Comparison of ENCODE assay signal across 25 cellular contexts in genomic region chr18:56662902-56663301, GRCh38.
"Had no signal": no experiment of that assay in that cellular context is flagged by ENCODE, and none has a peak within 500 bp of the region (broad histone marks: within the 10 kb centered on the region; RNA-seq: fewer than 3 reads in every experiment).

No MANE protein-coding gene starts in this region.

- H3K4me1 ChIP-seq: breast epithelium, left lung, prostate gland, upper lobe of right lung had no signal

- H3K27ac Mint-ChIP-seq: activated B cell treated with CpG ODN at 0.5 μM for 24 hours; activated CD8-positive, alpha-beta T cell treated with anti-CD3 and anti-CD28 coated beads for 36 hours; activated naive CD4-positive, alpha-beta T cell treated with anti-CD3 and anti-CD28 coated beads, Interleukin-2, amount 50 U/mL, for 72 hours; activated T-helper 17 cell treated with anti-CD3 and anti-CD28 coated beads, Interleukin-2, amount 50 U/mL, for 72 hours; immature natural killer cell; stimulated activated effector memory CD8-positive, alpha-beta T cell treated with anti-CD3 and anti-CD28 coated beads, Interleukin-12 subunit alpha, Interleukin-12 subunit beta, amount 100 ng/mL, for 72 hours; stimulated activated naive CD8-positive, alpha-beta T cell treated with anti-CD3 and anti-CD28 coated beads, Interleukin-15, Interleukin-2, amounts not matched to agents 100 ng/mL and 50 ng/mL, for 24 hours had no signal

- H3K4me3 ChIP-seq: breast epithelium, left lung, ovary, prostate gland, sigmoid colon, thoracic aorta, upper lobe of right lung had no signal

- H3K27ac ChIP-seq: breast epithelium, epithelial cell of prostate, left lung, ovary, prostate gland, sigmoid colon, thoracic aorta, upper lobe of right lung had no signal

- H3K27me3 Mint-ChIP-seq: activated B cell treated with CpG ODN at 0.5 μM for 24 hours; activated CD8-positive, alpha-beta T cell treated with anti-CD3 and anti-CD28 coated beads for 36 hours; activated T-helper 17 cell treated with anti-CD3 and anti-CD28 coated beads, Interleukin-2, amount 50 U/mL, for 72 hours; stimulated activated naive CD8-positive, alpha-beta T cell treated with anti-CD3 and anti-CD28 coated beads, Interleukin-15, Interleukin-2, amounts not matched to agents 100 ng/mL and 50 ng/mL, for 24 hours had no signal

- H3K9me3 ChIP-seq: breast epithelium, left lung, ovary, prostate gland, sigmoid colon, thoracic aorta, upper lobe of right lung had no signal

- H3K9me3 Mint-ChIP-seq: activated B cell treated with CpG ODN at 0.5 μM for 24 hours; activated CD8-positive, alpha-beta T cell treated with anti-CD3 and anti-CD28 coated beads for 36 hours; activated naive CD4-positive, alpha-beta T cell treated with anti-CD3 and anti-CD28 coated beads, Interleukin-2, amount 50 U/mL, for 72 hours; activated T-cell treated with anti-CD3 and anti-CD28 coated beads, Interleukin-2, amount 50 U/mL, for 4 hours; activated T-helper 17 cell treated with anti-CD3 and anti-CD28 coated beads, Interleukin-2, amount 50 U/mL, for 72 hours; immature natural killer cell; stimulated activated effector memory CD8-positive, alpha-beta T cell treated with anti-CD3 and anti-CD28 coated beads, Interleukin-12 subunit alpha, Interleukin-12 subunit beta, amount 100 ng/mL, for 72 hours; stimulated activated naive CD8-positive, alpha-beta T cell treated with anti-CD3 and anti-CD28 coated beads, Interleukin-15, Interleukin-2, amounts not matched to agents 100 ng/mL and 50 ng/mL, for 24 hours had no signal

- DNase-seq: activated B cell treated with CpG ODN at 0.5 μM for 24 hours; activated CD4-positive, alpha-beta T cell treated with anti-CD3 and anti-CD28 coated beads, Interleukin-2, amount 50 U/mL, for 1 hour; activated CD8-positive, alpha-beta T cell treated with anti-CD3 and anti-CD28 coated beads for 36 hours; activated gamma-delta T cell treated with Interleukin-2 at 50 U/mL for 16 hours; activated T-cell treated with anti-CD3 and anti-CD28 coated beads, Interleukin-2, amount 50 U/mL, for 4 hours; effector CD8-positive, alpha-beta T cell; hypothalamus; immature natural killer cell; kidney; left lung; ovary; retina; sigmoid colon; small intestine; stimulated activated CD4-positive, alpha-beta T cell treated with anti-CD3 and anti-CD28 coated beads, Interleukin-4, amount 100 ng/mL, for 24 hours; T-helper 2 cell; upper lobe of right lung had no signal

- H3K36me3 Mint-ChIP-seq: stimulated activated effector memory CD8-positive, alpha-beta T cell treated with anti-CD3 and anti-CD28 coated beads, Interleukin-12 subunit alpha, Interleukin-12 subunit beta, amount 100 ng/mL, for 72 hours had no signal

- H3K4me3 Mint-ChIP-seq: activated B cell treated with CpG ODN at 0.5 μM for 24 hours; activated CD8-positive, alpha-beta T cell treated with anti-CD3 and anti-CD28 coated beads for 36 hours; activated T-cell treated with anti-CD3 and anti-CD28 coated beads, Interleukin-2, amount 50 U/mL, for 4 hours; activated T-helper 17 cell treated with anti-CD3 and anti-CD28 coated beads, Interleukin-2, amount 50 U/mL, for 72 hours; immature natural killer cell; stimulated activated effector memory CD8-positive, alpha-beta T cell treated with anti-CD3 and anti-CD28 coated beads, Interleukin-12 subunit alpha, Interleukin-12 subunit beta, amount 100 ng/mL, for 72 hours; stimulated activated naive CD8-positive, alpha-beta T cell treated with anti-CD3 and anti-CD28 coated beads, Interleukin-15, Interleukin-2, amounts not matched to agents 100 ng/mL and 50 ng/mL, for 24 hours had no signal

- H3K27me3 ChIP-seq: breast epithelium, left lung, ovary, sigmoid colon, upper lobe of right lung had no signal

- H3K36me3 ChIP-seq: breast epithelium, left lung, ovary, prostate gland, sigmoid colon, thoracic aorta, upper lobe of right lung had no signal

- ATAC-seq: activated CD8-positive, alpha-beta T cell treated with anti-CD3 and anti-CD28 coated beads for 36 hours; activated naive CD4-positive, alpha-beta T cell treated with anti-CD3 and anti-CD28 coated beads, Interleukin-2, amount 50 U/mL, for 72 hours; activated T-cell treated with anti-CD3 and anti-CD28 coated beads, Interleukin-2, amount 50 U/mL, for 4 hours; activated T-helper 17 cell treated with anti-CD3 and anti-CD28 coated beads, Interleukin-2, amount 50 U/mL, for 72 hours; left lung; stimulated activated effector memory CD8-positive, alpha-beta T cell treated with anti-CD3 and anti-CD28 coated beads, Interleukin-12 subunit alpha, Interleukin-12 subunit beta, amount 100 ng/mL, for 72 hours; upper lobe of right lung had no signal
